ENCODE assay signal across 10 cellular contexts in the genomic region with DNA sequence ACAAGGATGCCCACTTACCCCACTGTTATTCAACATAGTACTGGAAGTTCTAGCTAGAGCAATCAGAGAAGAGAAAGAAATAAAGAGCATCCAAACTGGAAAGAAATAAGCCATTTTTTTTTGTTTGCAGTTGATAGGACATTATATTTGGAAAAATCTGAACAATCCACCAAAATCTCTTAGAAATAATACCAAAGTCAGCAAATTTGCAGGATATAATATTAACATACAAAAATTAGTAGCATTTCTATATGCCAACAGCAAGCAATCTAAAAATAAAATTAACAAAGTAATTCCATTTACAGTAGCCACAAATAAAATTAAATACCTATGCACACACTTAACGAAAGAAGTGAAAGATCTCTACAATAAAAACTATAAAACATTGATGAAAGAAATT.
"Had no signal": no experiment of that assay in that cellular context is flagged by ENCODE, and none has a peak within 500 bp of the region (broad histone marks: within the 10 kb centered on the region; RNA-seq: fewer than 3 reads in every experiment).

No MANE protein-coding gene starts in this region.

- DNase-seq: GM23248, GOT3, H7, H9, HCEC 1CT, HFFc6 had no signal

- H3K9me3 Mint-ChIP-seq: GM23338, H9 had no signal

- ATAC-seq: GM23338, HCT116 had no signal

- H3K4me2 ChIP-seq: GM23338 had no signal

- H3K27ac Mint-ChIP-seq: GM23338, H9, HFFc6 had no signal

- H3K4me3 Mint-ChIP-seq: GM23338, H9, HFFc6 had no signal

- H3K9ac ChIP-seq: GM23248 had no signal

- H3K27ac ChIP-seq: GM23248 had no signal

- H2AFZ ChIP-seq: GM23248, GM23338 had no signal

- FAIRE-seq: H1, H54 had no signal

- H3K4me1 Mint-ChIP-seq: GM23338, H9 had no signal

- H3K4me3 ChIP-seq: GM23248, GM23338 had no signal
